8 cellular contexts compared by ENCODE assay signal in genomic region chr2:36357506-36358316, GRCh38. TPM values are rescaled to one million over a fixed set of nuclear protein-coding genes. Genes with fewer than 3 reads are reported as not detected.
A peak's percentile ranks its signal among the peaks of the same experiment; 100 is the strongest.
DNase-seq lines count a peak whose midpoint lies in the region; ATAC-seq lines count a peak whose summit lies in the region.

No MANE protein-coding gene starts in this region.

- peak overlapping the region; percentile 73 for H3K4me3 ChIP-seq in SJCRH30

- peaks cover 14% of the 10 kb centered on the region for H3K4me1 ChIP-seq in SJCRH30

- DNase-seq in activated gamma-delta T cell treated with Interleukin-2 at 50 U/mL for 16 hours (peak; percentile 14), activated gamma-delta T cell (lab: John Stamatoyannopoulos, UW) (no peak), SJCRH30 (peak; percentile 71 to 78), NK-92 (lab: John Stamatoyannopoulos, UW; ENCODE audit: unreplicated experiment) (no peak)
- DNase-seq in central memory CD8-positive, alpha-beta T cell (ENCODE audit: low spot score in 2 of 2): no peak
- DNase-seq in stimulated activated CD4-positive, alpha-beta T cell treated with anti-CD3 and anti-CD28 coated beads, Interleukin-2, amount 100 ng/mL, for 24 hours: peak; percentile 38 to 41

- H3K4me1 Mint-ChIP-seq in central memory CD8-positive, alpha-beta T cell: peaks cover 30% of the 10 kb centered on the region

- H3K9me3 ChIP-seq in SJCRH30 (replicated peaks): no peaks in the 10 kb centered on the region

- H3K27ac ChIP-seq in SJCRH30: peak overlapping the region; percentile 11; the same call in 1 of the 2 replicates
- peak overlapping the region; percentile 74 for H3K27ac ChIP-seq in layer of hippocampus (ENCODE audit: low read depth, low read length)

- no peaks in the 10 kb centered on the region for H3K27me3 ChIP-seq in SJCRH30
- H3K27me3 ChIP-seq in layer of hippocampus (ENCODE audit: control insufficient read depth, insufficient read depth, low read length): no peaks in the 10 kb centered on the region

- peaks cover 8% of the 10 kb centered on the region for H3K36me3 Mint-ChIP-seq in central memory CD8-positive, alpha-beta T cell (ENCODE audit: insufficient read depth)

- H3K4me3 Mint-ChIP-seq in central memory CD8-positive, alpha-beta T cell: peak overlapping the region; percentile 90

- peaks cover 14% of the 10 kb centered on the region for H3K27me3 Mint-ChIP-seq in central memory CD8-positive, alpha-beta T cell

- H3K36me3 ChIP-seq in SJCRH30: no peaks in the 10 kb centered on the region

- H3K9me3 Mint-ChIP-seq in central memory CD8-positive, alpha-beta T cell: no peaks in the 10 kb centered on the region

- H3K27ac Mint-ChIP-seq in central memory CD8-positive, alpha-beta T cell (ENCODE audit: low read depth): peak overlapping the region; percentile 80

- ATAC-seq in HG02943 (IDR thresholded peaks at IDR 0.05; ENCODE audit: low read depth, unreplicated experiment): peak; percentile 36
- ATAC-seq in central memory CD8-positive, alpha-beta T cell (replicated peaks; ENCODE audit: extremely low read depth, poor library complexity, severe bottlenecking): peak; percentile 16

RNA-seq across cellular contexts. Expression of gene CRIM1, which starts 2.1 kb away (rescaled TPM):
- total RNA-seq in SJCRH30 (2014; rRNA removed; shearing (Covaris generic)): 10.2 and 12.6 TPM in 2 replicates

Comparison
In these comparisons a context has a peak if more than half of its experiments do, and no peak if none do; other contexts are left out.
1. DNase-seq: peak in activated gamma-delta T cell treated with Interleukin-2 at 50 U/mL for 16 hours (single experiment), SJCRH30 (2 of 2) and stimulated activated CD4-positive, alpha-beta T cell treated with anti-CD3 and anti-CD28 coated beads, Interleukin-2, amount 100 ng/mL, for 24 hours (2 of 2); none in activated gamma-delta T cell (single experiment), central memory CD8-positive, alpha-beta T cell (0 of 2) and NK-92 (single experiment).